Comparison of ENCODE assay signal across 9 cellular contexts in the genomic region with DNA sequence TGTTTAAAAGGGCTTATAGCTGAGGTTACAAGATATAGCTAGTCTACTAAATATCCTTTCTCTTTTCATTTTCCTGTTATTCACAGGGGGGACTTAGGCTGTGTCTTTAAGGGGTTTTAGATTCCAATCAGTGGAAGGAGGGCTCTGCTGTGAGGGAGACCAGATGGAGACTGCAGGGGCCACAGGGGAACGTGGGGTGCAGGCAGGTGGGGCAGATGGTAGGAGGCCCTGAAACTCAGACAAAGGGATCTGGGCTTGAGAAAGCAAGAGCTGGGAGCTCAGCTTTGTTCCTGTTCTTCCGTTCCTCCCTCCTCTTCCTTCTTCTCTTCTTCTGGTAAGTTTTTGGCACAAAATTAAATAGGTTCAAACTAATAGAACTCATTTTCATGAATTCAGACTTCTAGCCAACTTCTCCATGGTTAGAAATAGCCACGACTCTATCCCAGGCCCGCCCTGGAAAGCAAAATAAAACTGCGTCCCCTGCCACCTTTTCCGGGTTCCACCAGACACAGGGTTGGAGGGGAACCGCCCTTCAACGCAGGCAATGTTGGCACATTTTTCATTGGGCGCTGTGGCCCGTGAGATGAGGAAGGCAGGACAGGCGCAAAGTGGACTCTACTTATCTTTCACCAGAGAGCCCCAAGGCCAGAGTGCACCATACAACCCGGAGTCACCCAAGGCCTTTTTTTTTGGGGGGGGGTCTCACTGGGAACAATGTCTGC. TPM values are rescaled to one million over a fixed set of nuclear protein-coding genes. Genes with fewer than 3 reads are reported as not detected.
DNase-seq lines count a peak whose midpoint lies in the region; ATAC-seq, FAIRE-seq and TF ChIP-seq lines count a peak whose summit lies in the region.
"Had no signal": no experiment of that assay in that cellular context is flagged by ENCODE, and none has a peak within 500 bp of the region (broad histone marks: within the 10 kb centered on the region; RNA-seq: fewer than 3 reads in every experiment).

No MANE protein-coding gene starts in this region.

- H3K27me3 Mint-ChIP-seq in T-helper 2 cell treated with Interferon-gamma antibody and Interleukin-4, amounts not matched to agents 5 μg/mL and 100 μg/mL, for 36 hours (ENCODE audit: low read depth) = peaks cover 2% of the 10 kb centered on the region
- H3K27me3 Mint-ChIP-seq in glutamatergic neuron (ENCODE audit: unreplicated experiment) = peaks cover 22% of the 10 kb centered on the region

- H3K4me1 ChIP-seq in small intestine (ENCODE audit: control insufficient read depth in 2 of 2, insufficient read depth in 1 of 2, low read depth in 1 of 2, low read length in 1 of 2) = no peaks in the 10 kb centered on the region
- no peaks in the 10 kb centered on the region for H3K4me1 ChIP-seq in prostate gland (replicated peaks)

- H3K9me3 Mint-ChIP-seq in T-helper 2 cell treated with Interferon-gamma antibody and Interleukin-4, amounts not matched to agents 5 μg/mL and 100 μg/mL, for 36 hours = no peaks in the 10 kb centered on the region
- H3K9me3 Mint-ChIP-seq in glutamatergic neuron (ENCODE audit: unreplicated experiment) = peaks cover 18% of the 10 kb centered on the region

- no peak for ATAC-seq in HG03108 (IDR thresholded peaks at IDR 0.05; ENCODE audit: unreplicated experiment)
- no peak for ATAC-seq in HG02763 (IDR thresholded peaks at IDR 0.05; ENCODE audit: unreplicated experiment)

- peaks cover 42% of the 10 kb centered on the region for H3K4me1 Mint-ChIP-seq in T-helper 2 cell treated with Interferon-gamma antibody and Interleukin-4, amounts not matched to agents 5 μg/mL and 100 μg/mL, for 36 hours (ENCODE audit: low read depth)
- H3K4me1 Mint-ChIP-seq in glutamatergic neuron (ENCODE audit: low read depth, unreplicated experiment) = peaks cover 30% of the 10 kb centered on the region

- H3K4me3 Mint-ChIP-seq in T-helper 2 cell treated with Interferon-gamma antibody and Interleukin-4, amounts not matched to agents 5 μg/mL and 100 μg/mL, for 36 hours = peak overlapping the region; percentile 93
- peak overlapping the region; percentile 68 for H3K4me3 Mint-ChIP-seq in glutamatergic neuron (ENCODE audit: unreplicated experiment)

- DNase-seq in GM19239 (ENCODE audit: insufficient read length, low spot score) (no peak), glutamatergic neuron (no peak), small intestine (no peak), A172 (ENCODE audit: low spot score) (no peak), prostate gland (ENCODE audit: low spot score) (no peak)
- no peak for DNase-seq in T-helper 2 cell treated with Interferon-gamma antibody and Interleukin-4, amounts not matched to agents 5 μg/mL and 100 μg/mL, for 36 hours (ENCODE audit: low spot score)

- peak overlapping the region; percentile 96 for H3K27ac Mint-ChIP-seq in T-helper 2 cell treated with Interferon-gamma antibody and Interleukin-4, amounts not matched to agents 5 μg/mL and 100 μg/mL, for 36 hours
- H3K27ac Mint-ChIP-seq in glutamatergic neuron (ENCODE audit: unreplicated experiment) = peak overlapping the region; percentile 92

- intact Hi-C loops in prostate gland (cut with DNase I) = loop anchor here (2.0 to 5.0 kb wide), 2 partner anchors 121 to 515 kb away; no protein-coding TSS in a partner anchor

- no peaks in the 10 kb centered on the region for H3K36me3 ChIP-seq in small intestine (ENCODE audit: control insufficient read depth in 2 of 2, insufficient read depth in 2 of 2, low read length in 2 of 2)
- H3K36me3 ChIP-seq in prostate gland = no peaks in the 10 kb centered on the region
- H3K36me3 ChIP-seq: cardiac muscle cell had no signal

- H3K27me3 ChIP-seq in small intestine (ENCODE audit: control insufficient read depth in 2 of 2, insufficient read depth in 2 of 2, low read length in 2 of 2) (no peaks in the 10 kb centered on the region), prostate gland (replicated peaks; ENCODE audit: insufficient read depth) (no peaks in the 10 kb centered on the region)
- H3K27me3 ChIP-seq: cardiac muscle cell had no signal

- peak; percentile 35 for FAIRE-seq in GM19239 (lab: Jason Lieb, UNC)
- no peak for FAIRE-seq in small intestine (lab: Jason Lieb, UNC)

- no peak for TF ChIP-seq POLR2A in prostate gland (IDR thresholded peaks at IDR 0.05)

- TF ChIP-seq CTCF in glutamatergic neuron (IDR thresholded peaks at IDR 0.05; ENCODE audit: partially characterized antibody, unreplicated experiment) = no peak
- TF ChIP-seq CTCF in prostate gland (IDR thresholded peaks at IDR 0.05) = no peak

- peaks cover 19% of the 10 kb centered on the region for H3K36me3 Mint-ChIP-seq in T-helper 2 cell treated with Interferon-gamma antibody and Interleukin-4, amounts not matched to agents 5 μg/mL and 100 μg/mL, for 36 hours (ENCODE audit: low read depth)
- no peaks in the 10 kb centered on the region for H3K36me3 Mint-ChIP-seq in glutamatergic neuron (ENCODE audit: unreplicated experiment)

- 57 to 68% (median 67%) methylated on average over 12 of the region's 12 CpGs for WGBS in small intestine, 3 donors
- WGBS in prostate gland = 73% methylated on average over 9 of the region's 12 CpGs

- no peaks in the 10 kb centered on the region for H3K9me3 ChIP-seq in small intestine (ENCODE audit: control insufficient read depth, low read depth)
- H3K9me3 ChIP-seq in prostate gland = no peaks in the 10 kb centered on the region

- H3K27ac ChIP-seq in small intestine (ENCODE audit: low read depth in 1 of 2, low read length in 1 of 2) (peak overlapping the region; percentile 56 to 95), prostate gland (peak overlapping the region in 1 of 2 donors; percentile 30)
- H3K27ac ChIP-seq: cardiac muscle cell had no signal

- no peak overlapping the region for H3K4me3 ChIP-seq in small intestine (ENCODE audit: low read depth in 1 of 2, low read length in 2 of 2)
- no peak overlapping the region for H3K4me3 ChIP-seq in prostate gland
- H3K4me3 ChIP-seq: cardiac muscle cell had no signal

RNA-seq across cellular contexts. Expression of a gene that starts 3.5 kb away (rescaled TPM):
- total RNA-seq in glutamatergic neuron (ENCODE audit: unreplicated experiment) (4,532 TPM), prostate gland (1,000 to 10,000 TPM; 1,116 to 1,330 TPM)
- polyA plus RNA-seq in small intestine = 1,000 to 10,000 TPM; 3,848 to 6,707 (median 4,907) TPM
- 16,491 and 16,946 TPM in 2 replicates for total RNA-seq in A172 (2014; rRNA removed; shearing (Covaris generic))
